Comparison of ENCODE assay signal across 20 cellular contexts in the genomic region with DNA sequence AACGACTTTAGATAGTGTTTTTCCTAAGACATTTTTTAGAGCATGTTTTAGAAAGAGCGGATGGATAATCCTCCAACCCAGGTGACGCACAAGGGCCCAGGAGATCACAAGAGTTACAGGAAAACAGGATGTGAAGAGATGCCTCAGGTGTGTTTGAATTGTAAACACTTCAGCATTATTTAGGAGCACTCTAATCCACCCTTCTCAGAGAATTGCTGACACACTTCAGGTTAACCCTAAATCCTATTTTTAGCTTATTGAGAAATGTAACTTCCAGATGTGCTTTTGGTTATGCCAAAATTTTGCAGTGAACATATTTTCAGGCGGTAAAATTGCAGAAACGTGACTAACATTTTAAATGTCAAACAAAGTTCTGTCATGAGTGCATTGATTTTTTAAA.
A peak's percentile ranks its signal among the peaks of the same experiment; 100 is the strongest.
DNase-seq lines count a peak whose midpoint lies in the region; ATAC-seq, FAIRE-seq and TF ChIP-seq lines count a peak whose summit lies in the region.
"Had no signal": no experiment of that assay in that cellular context is flagged by ENCODE, and none has a peak within 500 bp of the region (broad histone marks: within the 10 kb centered on the region; RNA-seq: fewer than 3 reads in every experiment).

No MANE protein-coding gene starts in this region.

- H3K4me3 ChIP-seq in GM23338 = no peak overlapping the region
- H3K4me3 ChIP-seq: A549, GM23248, Peyer's patch had no signal

- peaks cover 37% of the 10 kb centered on the region for H3K9me3 Mint-ChIP-seq in GM23338

- H3K4me1 Mint-ChIP-seq in GM23338 = peaks cover 52% of the 10 kb centered on the region

- no peaks in the 10 kb centered on the region for H3K9me2 ChIP-seq in GM23338 (ENCODE audit: insufficient read depth)

- peaks cover 15% of the 10 kb centered on the region for H4K20me1 ChIP-seq in GM23338 (replicated peaks; ENCODE audit: insufficient read depth)

- peaks cover 41% of the 10 kb centered on the region for H3K27me3 Mint-ChIP-seq in GM23338 (ENCODE audit: insufficient read depth, low read depth, poor library complexity)

- no peak for ATAC-seq in GM23338
- ATAC-seq in omental fat pad (ENCODE audit: low FRiP score) = no peak
- ATAC-seq: A549, HCT116 had no signal

- H3K79me2 ChIP-seq in GM23338 (replicated peaks; ENCODE audit: insufficient read depth) = peaks cover 70% of the 10 kb centered on the region

- no peaks in the 10 kb centered on the region for H3K27me3 ChIP-seq in GM23338 (ENCODE audit: insufficient read depth)
- H3K27me3 ChIP-seq: BE2C, Peyer's patch had no signal

- H3K36me3 ChIP-seq in GM23338 (ENCODE audit: insufficient read depth) = peaks cover 30% of the 10 kb centered on the region
- H3K36me3 ChIP-seq: BE2C, Peyer's patch had no signal

- no peak for FAIRE-seq in GM19239 (lab: Jason Lieb, UNC)
- FAIRE-seq: A549, D721Med, HTR-8/SVneo had no signal

- no peak overlapping the region for H3K4me2 ChIP-seq in GM23338
- H3K4me2 ChIP-seq: A549 had no signal

- DNase-seq in GM23338 (ENCODE audit: low spot score) (no peak), NCI-H146 (lab: John Stamatoyannopoulos, UW) (peak; percentile 3), NCI-H510A (lab: John Stamatoyannopoulos, UW) (peak; percentile 83), SHP77 treated with DMSO at 0.1 percent for 48 hours (lab: John Stamatoyannopoulos, UW) (peak; percentile 69), omental fat pad (ENCODE audit: low spot score) (no peak), posterior cingulate gyrus (no peak), GM19239 (ENCODE audit: insufficient read length, low spot score) (no peak)
- DNase-seq: BE2C, DMS79 treated with DMSO at 0.1 percent for 48 hours, GM23248, IMR-90, MV-4-11, NCI-H1105 treated with DMSO at 0.1 percent for 48 hours, NCI-H2081, NCI-H748 treated with DMSO at 0.1 percent for 48 hours, Peyer's patch had no signal

- peak overlapping the region; percentile 53 for H3K27ac ChIP-seq in GM23338 (ENCODE audit: low read depth)
- H3K27ac ChIP-seq: A549, GM23248, Peyer's patch had no signal

- H3K4me3 Mint-ChIP-seq in GM23338 = 0 out of 3 replicates have a peak overlapping the region, but pooled peaks have one; percentile 7

- H2AFZ ChIP-seq in GM23338 = no peak overlapping the region
- H2AFZ ChIP-seq: GM23248 had no signal

- H3K36me3 Mint-ChIP-seq in GM23338 (ENCODE audit: low read depth) = peaks cover 88% of the 10 kb centered on the region

- peak overlapping the region; percentile 69 for H3K27ac Mint-ChIP-seq in GM23338

- intact Hi-C loops in posterior cingulate gyrus (cut with DNase I) = no loop called here

- peaks cover 24% of the 10 kb centered on the region for H3K4me1 ChIP-seq in GM23338 (ENCODE audit: insufficient read depth)
- H3K4me1 ChIP-seq: A549, BE2C, Peyer's patch had no signal

- TF ChIP-seq CTCF in GM23338 (conservative IDR thresholded peaks at IDR 0.05; ENCODE audit: low read depth in 2 of 2) (no peak), omental fat pad (IDR thresholded peaks at IDR 0.05) (no peak)

- peaks cover 14% of the 10 kb centered on the region; the same call in 1 of the 2 replicates for H3F3A ChIP-seq in GM23338 (replicated peaks; ENCODE audit: low read depth)

TF ChIP-seq in GM23338, 12 proteins besides CTCF, POLR2A, EP300 and RAD21:
- TF ChIP-seq STAT1 (IDR thresholded peaks at IDR 0.05; ENCODE audit: unreplicated experiment) = no peak
- no peak for TF ChIP-seq NANOG (IDR thresholded peaks at IDR 0.05; ENCODE audit: borderline replicate concordance)
- no peak for TF ChIP-seq ZNF462 (CRISPR knock-in tag; IDR thresholded peaks at IDR 0.05)
- TF ChIP-seq, protein P1, sequence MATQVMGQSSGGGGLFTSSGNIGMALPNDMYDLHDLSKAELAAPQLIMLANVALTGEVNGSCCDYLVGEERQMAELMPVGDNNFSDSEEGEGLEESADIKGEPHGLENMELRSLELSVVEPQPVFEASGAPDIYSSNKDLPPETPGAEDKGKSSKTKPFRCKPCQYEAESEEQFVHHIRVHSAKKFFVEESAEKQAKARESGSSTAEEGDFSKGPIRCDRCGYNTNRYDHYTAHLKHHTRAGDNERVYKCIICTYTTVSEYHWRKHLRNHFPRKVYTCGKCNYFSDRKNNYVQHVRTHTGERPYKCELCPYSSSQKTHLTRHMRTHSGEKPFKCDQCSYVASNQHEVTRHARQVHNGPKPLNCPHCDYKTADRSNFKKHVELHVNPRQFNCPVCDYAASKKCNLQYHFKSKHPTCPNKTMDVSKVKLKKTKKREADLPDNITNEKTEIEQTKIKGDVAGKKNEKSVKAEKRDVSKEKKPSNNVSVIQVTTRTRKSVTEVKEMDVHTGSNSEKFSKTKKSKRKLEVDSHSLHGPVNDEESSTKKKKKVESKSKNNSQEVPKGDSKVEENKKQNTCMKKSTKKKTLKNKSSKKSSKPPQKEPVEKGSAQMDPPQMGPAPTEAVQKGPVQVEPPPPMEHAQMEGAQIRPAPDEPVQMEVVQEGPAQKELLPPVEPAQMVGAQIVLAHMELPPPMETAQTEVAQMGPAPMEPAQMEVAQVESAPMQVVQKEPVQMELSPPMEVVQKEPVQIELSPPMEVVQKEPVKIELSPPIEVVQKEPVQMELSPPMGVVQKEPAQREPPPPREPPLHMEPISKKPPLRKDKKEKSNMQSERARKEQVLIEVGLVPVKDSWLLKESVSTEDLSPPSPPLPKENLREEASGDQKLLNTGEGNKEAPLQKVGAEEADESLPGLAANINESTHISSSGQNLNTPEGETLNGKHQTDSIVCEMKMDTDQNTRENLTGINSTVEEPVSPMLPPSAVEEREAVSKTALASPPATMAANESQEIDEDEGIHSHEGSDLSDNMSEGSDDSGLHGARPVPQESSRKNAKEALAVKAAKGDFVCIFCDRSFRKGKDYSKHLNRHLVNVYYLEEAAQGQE (IDR thresholded peaks at IDR 0.05; ENCODE audit: unreplicated experiment) = no peak
- TF ChIP-seq ZNF114 (CRISPR knock-in tag; IDR thresholded peaks at IDR 0.05) = no peak
- no peak for TF ChIP-seq EZH2 (IDR thresholded peaks at IDR 0.05; ENCODE audit: low read depth, unreplicated experiment)
- no peak for TF ChIP-seq EZH2phosphoT487 (IDR thresholded peaks at IDR 0.05; ENCODE audit: unreplicated experiment)
- TF ChIP-seq ZNF331 (CRISPR knock-in tag; IDR thresholded peaks at IDR 0.05; ENCODE audit: low read depth) = no peak
- no peak for TF ChIP-seq POLR2AphosphoS5 (IDR thresholded peaks at IDR 0.05; ENCODE audit: low read depth)
TF ChIP-seq in GM23338: peak in this region for 0.

Comparison
In these comparisons a context has a peak if more than half of its experiments do, and no peak if none do; other contexts are left out.
1. DNase-seq: peak in NCI-H146 (single experiment), NCI-H510A (single experiment) and SHP77 treated with DMSO at 0.1 percent for 48 hours (single experiment); none in GM23338 (single experiment), omental fat pad (single experiment), posterior cingulate gyrus (0 of 10) and GM19239 (single experiment).